2 cellular contexts compared by ENCODE assay signal in the genomic region with DNA sequence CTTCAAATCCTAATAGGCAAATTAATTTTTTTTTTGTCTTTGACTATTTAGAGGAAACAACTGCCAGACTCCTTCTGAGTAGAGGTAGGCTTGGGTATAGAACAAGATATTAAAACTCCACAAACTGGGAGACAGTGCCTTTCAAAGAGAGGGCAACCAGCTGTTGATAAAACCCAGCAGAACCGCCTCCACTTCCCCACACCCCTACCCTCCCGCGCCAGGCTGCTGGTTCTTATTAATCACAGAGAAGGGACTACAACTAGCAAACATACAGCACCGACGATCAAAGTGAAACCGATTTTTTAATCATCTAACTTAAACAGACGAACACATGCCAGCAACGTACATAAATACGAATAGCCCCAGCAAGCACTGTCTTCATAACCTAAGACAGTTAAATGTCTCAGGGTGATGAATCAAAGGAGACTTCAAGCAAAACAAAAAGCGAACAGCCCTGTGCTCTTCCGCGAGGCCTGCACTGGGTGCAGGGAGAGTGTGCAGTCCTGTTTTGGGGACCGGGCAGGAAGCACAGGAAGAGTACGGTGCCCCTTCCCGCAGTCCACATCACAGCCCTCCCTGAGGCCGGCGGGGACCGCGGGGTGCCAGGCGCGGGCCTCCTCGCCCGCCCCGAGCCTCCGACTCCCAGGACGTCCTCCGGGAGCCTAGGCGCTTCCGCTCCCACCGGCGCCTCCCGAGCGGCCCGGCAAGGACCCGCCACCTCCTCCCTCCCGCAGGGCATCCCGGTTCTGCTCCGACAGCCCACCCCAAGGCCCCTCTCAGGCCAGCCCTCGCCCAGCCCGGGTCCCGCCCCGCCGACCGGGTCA.
A peak's percentile ranks its signal among the peaks of the same experiment; 100 is the strongest.
TF ChIP-seq lines count a peak whose summit lies in the region.

No MANE protein-coding gene starts in this region.

TF ChIP-seq in GM12891, 5 proteins besides CTCF, POLR2A, EP300 and RAD21:
- TF ChIP-seq TAF1 (IDR thresholded peaks at IDR 0.05; ENCODE audit: low read depth, low read length) (no peak), PAX5 (IDR thresholded peaks at IDR 0.05; ENCODE audit: insufficient read depth, low read length, severe bottlenecking) (no peak), POLR2AphosphoS5 (IDR thresholded peaks at IDR 0.05; ENCODE audit: low read depth, low read length) (no peak), POU2F2 (IDR thresholded peaks at IDR 0.05; ENCODE audit: low read depth, low read length) (no peak), SPI1 (IDR thresholded peaks at IDR 0.05; ENCODE audit: low read depth, low read length) (no peak)

TF ChIP-seq in H1, 55 proteins besides CTCF, POLR2A, EP300 and RAD21:
- peak; percentile 60 for TF ChIP-seq ASH2L (IDR thresholded peaks at IDR 0.05; ENCODE audit: low read length)
- TF ChIP-seq NRF1 (IDR thresholded peaks at IDR 0.05; ENCODE audit: low read depth, low read length), result no peak
- no peak for TF ChIP-seq NANOG (IDR thresholded peaks at IDR 0.05; ENCODE audit: insufficient read depth, low read depth, low read length, poor library complexity, severe bottlenecking)
- TF ChIP-seq PHF8 (conservative IDR thresholded peaks at IDR 0.05; ENCODE audit: low read depth, low read length), result peak; percentile 57
